8 cellular contexts compared by ENCODE assay signal in the genomic region with DNA sequence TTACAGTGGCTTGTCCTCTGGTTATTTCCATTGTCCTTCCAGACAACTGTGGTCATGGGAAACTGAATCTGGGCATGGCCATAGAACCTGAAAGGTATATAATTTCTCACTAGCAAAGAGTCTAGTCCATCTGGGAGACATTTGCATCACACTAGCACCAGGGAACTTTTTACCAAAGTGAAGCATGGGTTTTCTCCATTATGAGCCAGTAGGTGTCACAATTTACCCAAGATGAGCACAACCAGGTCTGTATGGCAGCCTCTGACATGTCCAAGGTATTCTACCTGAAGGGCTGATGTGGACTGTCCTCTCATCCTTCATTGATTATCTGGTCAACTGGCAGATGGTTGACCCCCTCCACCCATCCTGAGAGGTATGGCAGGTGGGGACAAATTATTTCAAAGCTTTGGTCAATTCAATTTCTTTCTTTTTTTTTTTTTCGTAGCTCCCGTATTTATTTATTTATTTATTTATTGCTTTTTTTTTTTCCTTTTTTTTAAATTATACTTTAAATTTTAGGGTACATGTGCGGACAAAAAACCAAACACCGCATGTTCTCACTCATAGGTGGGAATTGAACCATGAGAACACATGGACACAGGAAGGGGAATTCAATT.
DNase-seq lines count a peak whose midpoint lies in the region; ATAC-seq and TF ChIP-seq lines count a peak whose summit lies in the region.

No MANE protein-coding gene starts in this region.

- POLR2A ChIA-PET in Panc1 (lab: Charles Lee) = no interaction called here

- H3K36me3 ChIP-seq in Panc1 (ENCODE audit: control insufficient read depth, insufficient read depth, low read length) (no peaks in the 10 kb centered on the region), kidney epithelial cell (ENCODE audit: control insufficient read depth, insufficient read depth, low read length) (no peaks in the 10 kb centered on the region)

- H3K4me3 ChIP-seq in Panc1 (ENCODE audit: low read depth in 2 of 2, low read length in 2 of 2) (no peak overlapping the region), kidney epithelial cell (ENCODE audit: low read depth, low read length) (no peak overlapping the region)

- CTCF ChIA-PET in Panc1 (lab: Charles Lee) = interaction anchor here (0.6 kb wide), 1 partner anchor 474 kb away, joined by 3 read pairs; no protein-coding TSS in a partner anchor

- H3K27me3 ChIP-seq in Panc1 (ENCODE audit: control insufficient read depth, insufficient read depth, low read length) = peaks cover 2% of the 10 kb centered on the region; the same call in 1 of the 2 replicates
- H3K27me3 ChIP-seq in kidney epithelial cell (ENCODE audit: control insufficient read depth, insufficient read depth, low read length) = no peaks in the 10 kb centered on the region

- H3K27ac ChIP-seq in Panc1 (ENCODE audit: low read length) = no peak overlapping the region

- in situ Hi-C loops in Panc1 (cut with HindIII; ENCODE audit: low pct_unique_long_range_greater_than_20kb, low sequenced_read_pairs) = no loop called here

- ATAC-seq in HG03469 (IDR thresholded peaks at IDR 0.05; ENCODE audit: unreplicated experiment) (peak; percentile 68), Panc1 (peak; percentile 86)

- no peaks in the 10 kb centered on the region for H3K4me1 ChIP-seq in Panc1 (ENCODE audit: control insufficient read depth, insufficient read depth, low read length)

- no peaks in the 10 kb centered on the region for H3K9me3 ChIP-seq in Panc1 (ENCODE audit: control insufficient read depth, insufficient read depth, low read depth, low read length)

- DNase-seq in NCI-H2107 treated with DMSO at 0.1 percent for 48 hours (lab: John Stamatoyannopoulos, UW; ENCODE audit: unreplicated experiment) = peak; percentile 22
- DNase-seq in NCI-H2107 (lab: John Stamatoyannopoulos, UW) = no peak
- peak; percentile 17 for DNase-seq in Panc1 (ENCODE audit: low read depth, low spot score)
- no peak for DNase-seq in kidney epithelial cell (ENCODE audit: low read depth)
- no peak for DNase-seq in nucleus accumbens (lab: John Stamatoyannopoulos, UW)
- no peak for DNase-seq in OCI-M2 (lab: John Stamatoyannopoulos, UW; ENCODE audit: unreplicated experiment)
- DNase-seq in activated CD4-positive, alpha-beta T cell treated with anti-CD3 and anti-CD28 coated beads, Interleukin-2, amount 50 U/mL, for 48 hours = no peak

- no TSS peak for BruUV-seq in Panc1 (replicated peaks; lab: Mats Ljungman, UMichigan)

- intact Hi-C loops in Panc1 (cut with micrococcal nuclease; ENCODE audit: unreplicated experiment) = loop anchor here (10.0 kb wide), 1 partner anchor 1081 kb away; no protein-coding TSS in a partner anchor

- TF ChIP-seq CTCF in Panc1 (IDR thresholded peaks at IDR 0.05) = peak; percentile 75
- TF ChIP-seq CTCF in kidney epithelial cell (IDR thresholded peaks at IDR 0.05; ENCODE audit: insufficient read depth, low read length, poor library complexity, severe bottlenecking) = peak; percentile 46

Comparison
In these comparisons a context has a peak if more than half of its experiments do, and no peak if none do; other contexts are left out.
1. DNase-seq: peak in NCI-H2107 treated with DMSO at 0.1 percent for 48 hours (single experiment) and Panc1 (single experiment); none in NCI-H2107 (single experiment), kidney epithelial cell (single experiment), nucleus accumbens (0 of 56), OCI-M2 (single experiment) and activated CD4-positive, alpha-beta T cell treated with anti-CD3 and anti-CD28 coated beads, Interleukin-2, amount 50 U/mL, for 48 hours (0 of 2).